In the genomic region with DNA sequence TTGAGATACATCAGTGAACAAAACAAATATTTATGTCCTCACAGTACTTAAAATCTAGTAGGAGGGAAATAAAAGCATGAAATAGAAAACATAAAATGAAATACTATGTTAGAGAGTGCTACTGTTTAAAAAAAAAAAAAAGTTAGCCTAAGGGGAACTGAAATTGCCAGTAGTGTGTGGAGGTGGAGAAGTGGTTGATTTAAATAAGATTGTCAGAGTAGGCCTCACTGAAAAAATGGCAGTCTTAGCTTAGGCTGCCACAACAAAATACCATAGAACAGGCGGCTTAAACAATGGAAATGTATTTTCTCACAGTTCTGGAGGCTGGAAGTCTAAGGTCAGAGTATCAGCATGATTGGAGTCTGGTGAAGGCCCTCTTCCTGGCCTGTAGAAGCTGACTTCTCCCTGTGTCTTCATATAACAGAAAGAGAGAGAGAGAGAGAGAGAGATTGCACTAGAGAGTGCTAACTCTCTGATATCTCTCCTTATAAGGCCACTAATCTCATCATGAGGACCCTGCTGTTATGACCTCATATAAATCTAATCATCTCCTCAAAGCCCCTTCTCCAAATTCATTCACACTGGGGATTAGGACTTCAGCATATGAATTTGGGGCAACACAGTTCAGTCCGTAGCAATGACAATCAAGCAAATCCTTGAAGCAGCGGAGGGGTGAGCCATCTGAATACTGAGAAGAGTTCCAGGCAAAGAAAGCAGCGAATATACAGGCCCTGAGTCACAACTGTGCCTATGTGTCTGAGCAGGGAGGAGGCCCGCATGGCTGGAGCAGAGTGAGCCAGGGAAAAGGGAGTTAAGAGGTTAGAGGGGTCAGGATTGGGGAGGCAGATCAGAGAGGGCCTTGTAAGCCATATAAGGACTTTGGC, we compare ENCODE assay signal across 11 cellular contexts. TPM values are rescaled to one million over a fixed set of nuclear protein-coding genes. Genes with fewer than 3 reads are reported as not detected.
DNase-seq lines count a peak whose midpoint lies in the region; ATAC-seq and TF ChIP-seq lines count a peak whose summit lies in the region.
"Had no signal": no experiment of that assay in that cellular context is flagged by ENCODE, and none has a peak within 500 bp of the region (broad histone marks: within the 10 kb centered on the region; RNA-seq: fewer than 3 reads in every experiment).

No MANE protein-coding gene starts in this region.

- no peak for TF ChIP-seq CTCF in cardiac fibroblast (IDR thresholded peaks at IDR 0.05; ENCODE audit: low read depth, low read length)

- ATAC-seq in GM21423 (IDR thresholded peaks at IDR 0.05; ENCODE audit: unreplicated experiment): peak; percentile 79
- peak; percentile 86 for ATAC-seq in HG03280 (IDR thresholded peaks at IDR 0.05; ENCODE audit: unreplicated experiment)

- DNase-seq in GM03348 (ENCODE audit: low spot score): peak; percentile 32
- DNase-seq in cardiac fibroblast (ENCODE audit: low read depth in 2 of 2): peak; percentile 26 to 58
- no peak for DNase-seq in anterior cingulate cortex (lab: John Stamatoyannopoulos, UW)
- DNase-seq in NCI-H69 (lab: John Stamatoyannopoulos, UW): no peak
- no peak for DNase-seq in ureter (ENCODE audit: low spot score)
- no peak for DNase-seq in stimulated activated CD4-positive, alpha-beta T cell treated with anti-CD3 and anti-CD28 coated beads, Interleukin-15, amount 100 ng/mL, for 24 hours
- DNase-seq: COR-L47, NCI-H1105 had no signal

- no peak overlapping the region for H3K4me3 ChIP-seq in cardiac fibroblast (replicated peaks in 1 of 2; ENCODE audit: low read depth in 2 of 2, low read length in 2 of 2)
- H3K4me3 ChIP-seq: thoracic aorta had no signal

RNA-seq across cellular contexts. Expression of a gene that starts 23.6 kb away (rescaled TPM):
- 4.5 TPM for total RNA-seq in ureter

RNA-seq across cellular contexts. Expression of a gene that starts 23.6 kb away (rescaled TPM):
- total RNA-seq in ureter: not detected
- total RNA-seq: thoracic aorta had no signal

RNA-seq across cellular contexts. Expression of a gene that starts 33.4 kb away (rescaled TPM):
- 0.78 TPM for total RNA-seq in ureter
- total RNA-seq: thoracic aorta had no signal

Comparison
In these comparisons a context has a peak if more than half of its experiments do, and no peak if none do; other contexts are left out.
1. DNase-seq: peak in GM03348 (single experiment) and cardiac fibroblast (2 of 2); none in anterior cingulate cortex (0 of 58), NCI-H69 (single experiment), ureter (single experiment) and stimulated activated CD4-positive, alpha-beta T cell treated with anti-CD3 and anti-CD28 coated beads, Interleukin-15, amount 100 ng/mL, for 24 hours (single experiment).